15 cellular contexts compared by ENCODE assay signal in the genomic region with DNA sequence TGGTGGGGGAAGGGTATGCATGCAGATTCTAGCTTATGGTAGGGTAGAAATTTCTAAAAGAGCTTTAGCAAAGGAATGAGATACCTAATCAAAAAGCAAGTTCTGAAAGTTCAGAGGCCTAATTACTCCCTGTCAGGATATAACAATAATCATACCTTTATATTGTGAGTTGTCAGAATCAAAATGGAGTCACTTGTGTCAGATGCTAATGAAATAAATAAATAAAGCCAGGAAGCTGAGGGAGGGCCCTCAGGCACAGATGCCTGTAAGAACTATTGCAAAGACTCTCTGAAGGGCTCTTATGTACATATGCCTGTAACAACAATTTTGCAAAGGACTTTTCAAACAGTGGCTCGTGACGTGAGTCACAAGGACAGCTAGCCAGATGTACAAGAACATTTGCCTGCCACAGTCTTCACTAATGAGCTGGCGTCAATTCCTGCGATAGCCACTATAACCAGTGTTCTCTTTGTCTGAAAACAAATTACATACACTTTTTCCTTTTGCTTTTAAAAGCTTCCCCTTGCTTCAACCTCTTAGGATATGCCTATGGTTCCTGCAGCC. TPM values are rescaled to one million over a fixed set of nuclear protein-coding genes. Genes with fewer than 3 reads are reported as not detected.
DNase-seq lines count a peak whose midpoint lies in the region; ATAC-seq, FAIRE-seq and TF ChIP-seq lines count a peak whose summit lies in the region.
"Had no signal": no experiment of that assay in that cellular context is flagged by ENCODE, and none has a peak within 500 bp of the region (broad histone marks: within the 10 kb centered on the region; RNA-seq: fewer than 3 reads in every experiment).

No MANE protein-coding gene starts in this region.

- H3K79me2 ChIP-seq in astrocyte (ENCODE audit: insufficient read depth, low read length) (no peaks in the 10 kb centered on the region), Karpas-422 (ENCODE audit: low read length) (no peaks in the 10 kb centered on the region)

- H3K9ac ChIP-seq in astrocyte (ENCODE audit: low read length) (no peak overlapping the region), Karpas-422 (ENCODE audit: low read length) (no peak overlapping the region)

- H2AFZ ChIP-seq in astrocyte (ENCODE audit: low read depth, low read length) (no peak overlapping the region), Karpas-422 (ENCODE audit: low read length) (no peak overlapping the region)

- H3K36me3 Mint-ChIP-seq in astrocyte (ENCODE audit: low read depth, unreplicated experiment), result peaks cover 4% of the 10 kb centered on the region

- ATAC-seq in lower lobe of right lung, result peak; percentile 68 to 83
- ATAC-seq in mucosa of descending colon, result no peak
- ATAC-seq: activated CD4-positive, CD25-positive, alpha-beta regulatory T cell treated with anti-CD3 and anti-CD28 coated beads, Interleukin-2, amount 50 U/mL, for 24 hours; left lobe of liver had no signal

- H3K27me3 ChIP-seq in astrocyte (ENCODE audit: insufficient read depth, low read length) (no peaks in the 10 kb centered on the region), lower lobe of right lung (ENCODE audit: low read depth) (no peaks in the 10 kb centered on the region), Karpas-422 (ENCODE audit: low read length) (no peaks in the 10 kb centered on the region)

- H3K4me1 ChIP-seq in astrocyte (ENCODE audit: insufficient read depth, low read length) (peaks cover 12% of the 10 kb centered on the region), lower lobe of right lung (peaks cover 6% of the 10 kb centered on the region), Karpas-422 (ENCODE audit: low read length) (no peaks in the 10 kb centered on the region), mucosa of descending colon (ENCODE audit: low read depth) (no peaks in the 10 kb centered on the region)

- intact Hi-C loops in lower lobe of right lung (cut with DNase I), result no loop called here
- intact Hi-C loops in mucosa of descending colon (cut with DNase I, micrococcal nuclease), result no loop called here

- H3K9me2 ChIP-seq in Karpas-422 (replicated peaks; ENCODE audit: insufficient read depth, low read length), result no peaks in the 10 kb centered on the region

- in situ Hi-C loops in GM13976 (cut with MboI; ENCODE audit: low sequenced_read_pairs, unreplicated experiment), result no loop called here

- no peak overlapping the region for H3K4me3 ChIP-seq in astrocyte (ENCODE audit: insufficient read depth, low read depth, low read length)
- H3K4me3 ChIP-seq in lower lobe of right lung, result no peak overlapping the region
- H3K4me3 ChIP-seq in Karpas-422 (ENCODE audit: low read length), result no peak overlapping the region
- no peak overlapping the region for H3K4me3 ChIP-seq in mucosa of descending colon

- H3K4me3 Mint-ChIP-seq in astrocyte (ENCODE audit: unreplicated experiment), result no peak overlapping the region
- H3K4me3 Mint-ChIP-seq: neural crest cell had no signal

- H3K27me3 Mint-ChIP-seq in astrocyte (ENCODE audit: low read depth, unreplicated experiment), result peaks cover 2% of the 10 kb centered on the region

- peaks cover 20% of the 10 kb centered on the region for H3K4me1 Mint-ChIP-seq in astrocyte (ENCODE audit: low read depth, unreplicated experiment)

- peaks cover 6% of the 10 kb centered on the region for H3K9me3 Mint-ChIP-seq in astrocyte (ENCODE audit: unreplicated experiment)

- H3K4me2 ChIP-seq in astrocyte (ENCODE audit: low read length) (peak overlapping the region; percentile 17), Karpas-422 (ENCODE audit: low read depth, low read length, poor library complexity, severe bottlenecking) (no peak overlapping the region)

- no peak overlapping the region for H3K27ac ChIP-seq in astrocyte (ENCODE audit: low read depth, low read length)
- no peak overlapping the region for H3K27ac ChIP-seq in lower lobe of right lung
- H3K27ac ChIP-seq in Karpas-422 (ENCODE audit: low read length), result no peak overlapping the region

- TF ChIP-seq CTCF in astrocyte (IDR thresholded peaks at IDR 0.05; ENCODE audit: insufficient read depth, low read depth, low read length), result no peak
- no peak for TF ChIP-seq CTCF in lower lobe of right lung (IDR thresholded peaks at IDR 0.05)
- TF ChIP-seq CTCF in GM13976 (IDR thresholded peaks at IDR 0.05; ENCODE audit: borderline replicate concordance, control extremely low read depth, extremely low read depth, insufficient read depth, missing control alignments), result no peak
- no peak for TF ChIP-seq CTCF in mucosa of descending colon (IDR thresholded peaks at IDR 0.05)

- peaks cover 2% of the 10 kb centered on the region for H3K9me3 ChIP-seq in astrocyte (ENCODE audit: insufficient read depth, low read depth, low read length)
- no peaks in the 10 kb centered on the region for H3K9me3 ChIP-seq in lower lobe of right lung
- H3K9me3 ChIP-seq in Karpas-422 (ENCODE audit: low read length), result no peaks in the 10 kb centered on the region
- H3K9me3 ChIP-seq in mucosa of descending colon, result no peaks in the 10 kb centered on the region

- no peaks in the 10 kb centered on the region for H4K20me1 ChIP-seq in astrocyte (ENCODE audit: insufficient read depth, low read length)
- no peaks in the 10 kb centered on the region for H4K20me1 ChIP-seq in Karpas-422 (ENCODE audit: insufficient read depth, low read depth, low read length)

- peak; percentile 25 for DNase-seq in DMS79 (lab: John Stamatoyannopoulos, UW)
- DNase-seq in NCI-H187 (lab: John Stamatoyannopoulos, UW), result peak; percentile 39 to 51
- peak; percentile 79 for DNase-seq in astrocyte (ENCODE audit: low read depth)
- DNase-seq in lower lobe of right lung, result no peak
- no peak for DNase-seq in SW 1271 (lab: John Stamatoyannopoulos, UW)
- no peak for DNase-seq in Karpas-422
- no peak for DNase-seq in GM13976 (ENCODE audit: low spot score)
- no peak for DNase-seq in mucosa of descending colon
- DNase-seq: amygdala; effector memory CD4-positive, alpha-beta T cell; NCI-H1105 treated with DMSO at 0.1 percent for 48 hours had no signal

- FAIRE-seq in astrocyte (lab: Jason Lieb, UNC), result no peak

- H3K27ac Mint-ChIP-seq in astrocyte (ENCODE audit: unreplicated experiment), result no peak overlapping the region

- H3K36me3 ChIP-seq in astrocyte (ENCODE audit: insufficient read depth, low read length) (no peaks in the 10 kb centered on the region), lower lobe of right lung (no peaks in the 10 kb centered on the region), Karpas-422 (ENCODE audit: insufficient read depth, low read length) (no peaks in the 10 kb centered on the region), mucosa of descending colon (ENCODE audit: low read depth) (no peaks in the 10 kb centered on the region)

RNA-seq across cellular contexts. Expression of gene DNASE2B, which starts 27.4 kb away (rescaled TPM):
- total RNA-seq in astrocyte (not detected in 2 replicates), lower lobe of right lung (26.1 TPM), mucosa of descending colon (1 to 10 TPM in 1 of 3 donors, under 1 TPM in 1, not detected in 1; 0.87 to 1.0 TPM)
- not detected in 2 replicates for total RNA-seq in Karpas-422 (2014; rRNA removed; shearing (Covaris generic); ENCODE audit: low replicate concordance)
- total RNA-seq: left lobe of liver, neural crest cell, skeletal muscle tissue had no signal

Comparison
In these comparisons a context has a peak if more than half of its experiments do, and no peak if none do; other contexts are left out.
1. DNase-seq: peak in DMS79 (single experiment), NCI-H187 (2 of 2) and astrocyte (single experiment); none in lower lobe of right lung (single experiment), SW 1271 (0 of 2), Karpas-422 (single experiment), GM13976 (single experiment) and mucosa of descending colon (0 of 3).
2. RNA of gene DNASE2B, which starts 27.4 kb away (total RNA-seq): 26.1 TPM in lower lobe of right lung (single experiment); 0.87 to 1.0 TPM in mucosa of descending colon, not detected in astrocyte and not detected in Karpas-422; every median in the first group is over 10 times any median in the second.